ENCODE assay signal across 1 cellular context in genomic region chr5:65808818-65809217, GRCh38.
TF ChIP-seq lines count a peak whose summit lies in the region.

No MANE protein-coding gene starts in this region.

TF ChIP-seq in GM12878, 131 proteins besides CTCF, POLR2A, EP300 and RAD21 (continued from another document):
- no peak for TF ChIP-seq ZBTB4 (CRISPR knock-in tag; IDR thresholded peaks at IDR 0.05)
